8 cellular contexts compared by ENCODE assay signal in the genomic region with DNA sequence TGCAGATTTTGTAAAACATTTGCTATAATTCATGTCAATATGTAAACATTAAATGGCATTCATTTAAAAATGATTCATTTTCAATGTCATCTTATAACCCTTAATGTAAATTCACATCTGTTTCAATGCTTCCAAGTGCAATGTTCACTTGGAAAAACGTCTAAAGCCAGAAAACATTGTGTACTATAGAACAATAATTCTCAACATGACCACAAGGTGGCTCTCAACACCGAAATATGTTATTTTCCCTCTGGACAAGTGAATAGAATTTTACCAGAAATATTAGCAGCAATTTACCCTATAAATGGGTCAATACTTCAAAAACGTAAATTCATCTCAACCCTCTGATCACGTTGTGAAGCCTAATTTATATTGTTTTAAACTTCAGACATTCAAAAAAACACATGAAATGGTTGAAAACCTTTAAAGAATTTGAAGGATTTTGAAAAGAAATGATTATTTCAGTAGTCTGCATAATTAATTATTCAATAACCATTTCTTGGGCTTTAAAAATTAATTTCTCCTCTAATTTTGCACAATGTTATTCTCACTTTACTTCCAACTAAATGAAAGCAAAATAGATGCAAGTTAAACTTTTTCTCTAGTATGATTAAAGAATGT. TPM values are rescaled to one million over a fixed set of nuclear protein-coding genes. Genes with fewer than 3 reads are reported as not detected.
DNase-seq lines count a peak whose midpoint lies in the region; ATAC-seq, FAIRE-seq and TF ChIP-seq lines count a peak whose summit lies in the region.

No MANE protein-coding gene starts in this region.

- no peaks in the 10 kb centered on the region for H3K79me2 ChIP-seq in hepatocyte

- H3K27me3 ChIP-seq in BE2C (no peaks in the 10 kb centered on the region), hepatocyte (no peaks in the 10 kb centered on the region)

- peaks cover 0 to 3% (median 0%) of the 10 kb centered on the region in 3 donors for H3K36me3 Mint-ChIP-seq in immature natural killer cell

- no peak overlapping the region for H3K4me3 Mint-ChIP-seq in immature natural killer cell

- no peaks in the 10 kb centered on the region for H4K20me1 ChIP-seq in hepatocyte (ENCODE audit: insufficient read depth, poor library complexity, severe bottlenecking)

- H3K36me3 ChIP-seq in BE2C (no peaks in the 10 kb centered on the region; the same call in none of the 2 replicates), hepatocyte (replicated peaks; ENCODE audit: insufficient read depth, low read depth) (no peaks in the 10 kb centered on the region)

- no peak overlapping the region for H3K27ac Mint-ChIP-seq in immature natural killer cell

- H3K4me3 ChIP-seq in BE2C (ENCODE audit: low read depth, low read length) = no peak overlapping the region
- no peak overlapping the region for H3K4me3 ChIP-seq in hepatocyte

- no peaks in the 10 kb centered on the region for H3K27me3 Mint-ChIP-seq in immature natural killer cell (ENCODE audit: low read depth in 3 of 3)

- H3K9me3 ChIP-seq in BE2C (peaks cover 3% of the 10 kb centered on the region; the same call in 1 of the 2 replicates), hepatocyte (ENCODE audit: low read depth) (no peaks in the 10 kb centered on the region)

- peak; percentile 60 for TF ChIP-seq CTCF in BE2C (IDR thresholded peaks at IDR 0.05; ENCODE audit: low read depth, low read length)
- peak; percentile 77 for TF ChIP-seq CTCF in hepatocyte (IDR thresholded peaks at IDR 0.05; ENCODE audit: poor library complexity)

- no peaks in the 10 kb centered on the region for H3K4me1 Mint-ChIP-seq in immature natural killer cell

- peaks cover 0 to 18% (median 10%) of the 10 kb centered on the region in 6 donors for H3K9me3 Mint-ChIP-seq in immature natural killer cell

- FAIRE-seq in TTC549 (lab: Jason Lieb, UNC) = peak; percentile 93

- H3K27ac ChIP-seq in hepatocyte = no peak overlapping the region

- H3K9me2 ChIP-seq in hepatocyte (replicated peaks; ENCODE audit: insufficient read depth) = no peaks in the 10 kb centered on the region

- DNase-seq in BE2C = peak; percentile 29
- DNase-seq in NCI-H1092 (lab: John Stamatoyannopoulos, UW) = peak; percentile 56
- peak; percentile 75 for DNase-seq in hepatocyte (ENCODE audit: low spot score)
- DNase-seq in activated T-cell treated with anti-CD3 and anti-CD28 coated beads, Interleukin-2, amount 50 U/mL, for 48 hours = no peak
- DNase-seq in activated CD8-positive, alpha-beta memory T cell treated with anti-CD3 and anti-CD28 coated beads for 24 hours = no peak
- DNase-seq in immature natural killer cell = no peak

- H3K4me1 ChIP-seq in BE2C = no peaks in the 10 kb centered on the region; the same call in 1 of the 2 replicates
- H3K4me1 ChIP-seq in hepatocyte (ENCODE audit: insufficient read depth) = no peaks in the 10 kb centered on the region

- no peak overlapping the region for H2AFZ ChIP-seq in hepatocyte

- H3K4me2 ChIP-seq in hepatocyte = no peak overlapping the region

- peak; percentile 71 for ATAC-seq in GM19463 (IDR thresholded peaks at IDR 0.05; ENCODE audit: unreplicated experiment)

- 3% methylated on average over 4 of the region's 4 CpGs for WGBS in hepatocyte (ENCODE audit: low lambda C conversion rate, missing lambda C conversion rate)

RNA-seq across cellular contexts. Expression of a gene that starts 11.0 kb away (rescaled TPM):
- 13.8 TPM for polyA plus RNA-seq in BE2C (2012; ENCODE audit: insufficient read depth, insufficient read length, low read depth)
- 4.9 and 8.9 TPM in 2 replicates for total RNA-seq in hepatocyte
- 3.2 and 3.9 TPM in 2 replicates for polyA plus RNA-seq in hepatocyte
- polyA plus RNA-seq in immature natural killer cell = not detected

Comparison
In these comparisons a context has a peak if more than half of its experiments do, and no peak if none do; other contexts are left out.
1. DNase-seq: peak in BE2C (single experiment), NCI-H1092 (single experiment) and hepatocyte (single experiment); none in activated T-cell treated with anti-CD3 and anti-CD28 coated beads, Interleukin-2, amount 50 U/mL, for 48 hours (0 of 2), activated CD8-positive, alpha-beta memory T cell treated with anti-CD3 and anti-CD28 coated beads for 24 hours (single experiment) and immature natural killer cell (0 of 3).